Comparison of ENCODE assay signal across 17 cellular contexts in the genomic region with DNA sequence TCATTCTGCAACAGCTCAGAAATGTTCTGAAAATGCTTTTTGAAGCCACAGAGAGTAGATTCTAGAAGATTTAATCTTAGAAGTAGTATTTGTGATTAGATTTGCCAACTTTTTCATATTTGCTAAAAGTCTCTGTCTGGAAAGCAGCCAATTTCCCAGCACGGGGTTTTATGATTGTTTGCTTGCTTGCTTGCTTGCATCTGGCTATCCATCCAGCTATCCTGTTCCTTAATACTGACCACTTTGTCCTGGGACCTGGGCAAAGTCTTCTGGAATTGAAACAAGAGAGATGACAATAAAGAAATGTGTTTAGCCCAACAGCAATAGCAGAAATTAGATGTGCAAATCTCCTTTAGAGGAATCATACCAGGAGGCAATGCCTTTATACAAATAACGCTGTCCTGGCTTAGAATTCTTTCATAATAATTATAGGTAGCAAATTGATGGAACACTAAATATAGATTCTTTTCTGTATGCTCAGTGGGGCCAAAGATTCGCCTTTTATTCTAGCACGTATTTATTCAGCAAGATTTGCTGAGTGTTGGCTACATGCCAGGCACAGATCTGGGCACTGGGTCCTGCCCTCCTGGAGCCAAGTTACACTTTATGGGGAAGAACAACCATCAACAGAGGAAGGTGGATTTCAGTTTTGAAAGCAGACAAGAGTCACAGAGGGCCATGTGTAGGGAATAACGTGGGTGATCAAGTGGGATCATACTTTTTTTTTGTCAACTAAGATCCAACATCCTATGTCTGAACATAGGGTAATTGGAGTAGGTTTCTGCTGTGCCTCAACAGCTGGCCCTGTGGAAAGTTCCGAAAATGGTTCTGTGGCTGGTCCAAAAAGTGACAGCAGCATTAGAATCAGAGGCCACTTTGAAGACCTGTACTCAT. TPM values are rescaled to one million over a fixed set of nuclear protein-coding genes. Genes with fewer than 3 reads are reported as not detected.
A peak's percentile ranks its signal among the peaks of the same experiment; 100 is the strongest.
DNase-seq lines count a peak whose midpoint lies in the region; TF ChIP-seq lines count a peak whose summit lies in the region.
"Had no signal": no experiment of that assay in that cellular context is flagged by ENCODE, and none has a peak within 500 bp of the region (broad histone marks: within the 10 kb centered on the region; RNA-seq: fewer than 3 reads in every experiment).

No MANE protein-coding gene starts in this region.

- H3K27ac ChIP-seq in VCaP: peak overlapping the region; percentile 97
- H3K27ac ChIP-seq in skeletal muscle tissue (ENCODE audit: low read depth, low read length): peak overlapping the region; percentile 14
- H3K27ac ChIP-seq: lower lobe of right lung, PC-9 had no signal

- H3K4me1 Mint-ChIP-seq in activated T-cell treated with anti-CD3 and anti-CD28 coated beads, Interleukin-2, amount 50 U/mL, for 24 hours (ENCODE audit: low read depth): peaks cover 15% of the 10 kb centered on the region

- H3K4me3 ChIP-seq in skeletal muscle tissue (ENCODE audit: low read length in 3 of 3): no peak overlapping the region
- H3K4me3 ChIP-seq: BLaER1 treated with 17β-estradiol and CSF1 and Interleukin-3, amounts not matched to agents 10 nM and 100 nM; lower lobe of right lung; PC-9 had no signal

- H3K4me1 ChIP-seq in skeletal muscle tissue (ENCODE audit: control insufficient read depth in 3 of 3, insufficient read depth in 3 of 3, low read length in 3 of 3): peaks cover 36 to 51% (median 38%) of the 10 kb centered on the region in 3 donors

- no peaks in the 10 kb centered on the region for H3K9me3 Mint-ChIP-seq in activated T-cell treated with anti-CD3 and anti-CD28 coated beads, Interleukin-2, amount 50 U/mL, for 24 hours
- H3K9me3 Mint-ChIP-seq: natural killer cell treated with Interleukin-12 subunit alpha and Interleukin-12 subunit beta and Interleukin-15 and Interleukin-18, amount 100 ng/mL, for 72 hours had no signal

- H3K9me3 ChIP-seq in skeletal muscle tissue (ENCODE audit: control insufficient read depth in 3 of 3, low read length in 3 of 3): no peaks in the 10 kb centered on the region
- H3K9me3 ChIP-seq: BLaER1 treated with 17β-estradiol and CSF1 and Interleukin-3, amounts not matched to agents 10 nM and 100 nM; lower lobe of right lung had no signal

- no peak overlapping the region for H3K9ac ChIP-seq in skeletal muscle tissue (ENCODE audit: low read depth in 1 of 3, low read length in 3 of 3)
- H3K9ac ChIP-seq: BLaER1 treated with 17β-estradiol and CSF1 and Interleukin-3, amounts not matched to agents 10 nM and 100 nM had no signal

- DNase-seq in DMS79 treated with DMSO at 0.1 percent for 48 hours (lab: John Stamatoyannopoulos, UW) (peak; percentile 61), NCI-H2081 (lab: John Stamatoyannopoulos, UW) (peak; percentile 48 to 88), dedifferentiated amniotic fluid mesenchymal stem cell (ENCODE audit: extremely low spot score) (no peak)
- no peak for DNase-seq in central memory CD4-positive, alpha-beta T cell
- DNase-seq in activated T-cell treated with anti-CD3 and anti-CD28 coated beads, Interleukin-2, amount 50 U/mL, for 24 hours: no peak
- DNase-seq: activated CD4-positive, alpha-beta T cell treated with anti-CD3 and anti-CD28 coated beads, Interleukin-2, amount 50 U/mL, for 4 hours; cerebellar nuclear complex; foreskin melanocyte; GOT3; lower lobe of right lung; PC-9 had no signal

- H3K36me3 Mint-ChIP-seq in activated T-cell treated with anti-CD3 and anti-CD28 coated beads, Interleukin-2, amount 50 U/mL, for 24 hours (ENCODE audit: low read depth): no peaks in the 10 kb centered on the region
- H3K36me3 Mint-ChIP-seq: natural killer cell treated with Interleukin-12 subunit alpha and Interleukin-12 subunit beta and Interleukin-15 and Interleukin-18, amount 100 ng/mL, for 72 hours had no signal

- no peak overlapping the region for H3K27ac Mint-ChIP-seq in activated T-cell treated with anti-CD3 and anti-CD28 coated beads, Interleukin-2, amount 50 U/mL, for 24 hours
- H3K27ac Mint-ChIP-seq: natural killer cell treated with Interleukin-12 subunit alpha and Interleukin-12 subunit beta and Interleukin-15 and Interleukin-18, amount 100 ng/mL, for 72 hours had no signal

- H3K27me3 ChIP-seq in skeletal muscle tissue (ENCODE audit: control insufficient read depth in 3 of 3, insufficient read depth in 3 of 3, low read length in 3 of 3): no peaks in the 10 kb centered on the region
- H3K27me3 ChIP-seq: BLaER1 treated with 17β-estradiol and CSF1 and Interleukin-3, amounts not matched to agents 10 nM and 100 nM had no signal

- TF ChIP-seq CTCF in VCaP (conservative IDR thresholded peaks at IDR 0.05): no peak

- H3K4me3 Mint-ChIP-seq in activated T-cell treated with anti-CD3 and anti-CD28 coated beads, Interleukin-2, amount 50 U/mL, for 24 hours: no peak overlapping the region
- H3K4me3 Mint-ChIP-seq: natural killer cell treated with Interleukin-12 subunit alpha and Interleukin-12 subunit beta and Interleukin-15 and Interleukin-18, amount 100 ng/mL, for 72 hours had no signal

- H3K36me3 ChIP-seq in skeletal muscle tissue (ENCODE audit: control insufficient read depth in 3 of 3, insufficient read depth in 3 of 3, low read length in 3 of 3): peaks cover 8 to 42% (median 10%) of the 10 kb centered on the region in 3 donors
- H3K36me3 ChIP-seq: BLaER1 treated with 17β-estradiol and CSF1 and Interleukin-3, amounts not matched to agents 10 nM and 100 nM; lower lobe of right lung had no signal

- peaks cover 14% of the 10 kb centered on the region for H3K27me3 Mint-ChIP-seq in activated T-cell treated with anti-CD3 and anti-CD28 coated beads, Interleukin-2, amount 50 U/mL, for 24 hours

RNA-seq across cellular contexts. Expression of a gene that starts 25.3 kb away (rescaled TPM):
- 2,201 TPM for total RNA-seq in skeletal muscle tissue
- total RNA-seq: LHCN-M2; lower lobe of right lung; natural killer cell treated with Interleukin-12 subunit alpha and Interleukin-12 subunit beta and Interleukin-15 and Interleukin-18, amount 100 ng/mL, for 72 hours; PC-9; renal cortical epithelial cell had no signal

Comparison
In these comparisons a context has a peak if more than half of its experiments do, and no peak if none do; other contexts are left out.
1. DNase-seq: peak in DMS79 treated with DMSO at 0.1 percent for 48 hours (single experiment) and NCI-H2081 (2 of 2); none in central memory CD4-positive, alpha-beta T cell (single experiment), dedifferentiated amniotic fluid mesenchymal stem cell (single experiment) and activated T-cell treated with anti-CD3 and anti-CD28 coated beads, Interleukin-2, amount 50 U/mL, for 24 hours (single experiment).